ENCODE assay signal across 6 cellular contexts in the genomic region with DNA sequence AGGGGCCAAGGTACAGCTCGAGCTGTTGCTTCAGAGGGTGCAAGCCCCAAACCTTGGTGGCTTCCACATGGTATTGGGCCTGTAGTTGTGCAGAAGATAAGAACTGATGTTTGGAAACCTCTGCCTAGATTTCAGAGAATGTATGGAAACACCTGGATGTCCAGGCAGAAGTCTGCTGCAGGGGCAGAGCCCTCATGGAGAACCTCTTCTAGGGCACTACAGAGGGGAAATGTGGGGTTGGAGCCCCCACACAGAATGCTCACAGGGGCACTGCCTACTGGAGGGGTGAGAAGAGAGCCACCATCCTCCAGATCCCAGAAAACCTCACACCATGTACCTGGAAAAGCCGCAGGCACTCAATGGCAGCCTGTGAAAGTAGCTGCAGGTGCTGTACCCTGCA.
DNase-seq lines count a peak whose midpoint lies in the region; ATAC-seq, FAIRE-seq and TF ChIP-seq lines count a peak whose summit lies in the region.
"Not testable (repeated sequence)": the region's sequence is repeated elsewhere in the genome, so short reads cannot be mapped to it uniquely, and the experiment has no call there.

No MANE protein-coding gene starts in this region.

- not testable (repeated sequence) for H3K9me2 ChIP-seq in Karpas-422 (replicated peaks; ENCODE audit: insufficient read depth, low read length)

- not testable (repeated sequence) for H3K9ac ChIP-seq in BLaER1; Karpas-422 (ENCODE audit: low read length); K562 (ENCODE audit: insufficient read depth in 1 of 2, low read depth in 2 of 2, low read length in 2 of 2)

- not testable (repeated sequence) for H3K27me3 ChIP-seq in BLaER1; Karpas-422 (ENCODE audit: low read length); K562 (ENCODE audit: control insufficient read depth in 2 of 2, insufficient read depth in 2 of 2, low read length in 2 of 2); lower lobe of right lung (ENCODE audit: low read depth); spleen (replicated peaks in 1 of 7)

- not testable (repeated sequence) for H3K9me1 ChIP-seq in K562 (ENCODE audit: control insufficient read depth, insufficient read depth, low read length)

- not testable (repeated sequence) for H4K20me1 ChIP-seq in BLaER1; Karpas-422 (ENCODE audit: insufficient read depth, low read depth, low read length); K562 (replicated peaks; ENCODE audit: control insufficient read depth, insufficient read depth, low read length)

- H3K36me3 ChIP-seq in BLaER1 (peaks cover 63% of the 10 kb centered on the region), Karpas-422 (ENCODE audit: insufficient read depth, low read length) (peaks cover 62% of the 10 kb centered on the region), spleen (peaks cover 0 to 61% (median 14%) of the 10 kb centered on the region in 6 donors)
- H3K36me3 ChIP-seq in HEK293 (ENCODE audit: control insufficient read depth in 2 of 2, insufficient read depth in 1 of 2, low read length in 2 of 2); K562 (ENCODE audit: control insufficient read depth, insufficient read depth, low read length); lower lobe of right lung: not testable (repeated sequence)

- POLR2A ChIA-PET in HEK293 (lab: Yijun Ruan, JAX): not testable (repeated sequence)
- POLR2A ChIA-PET in K562 (lab: Yijun Ruan, JAX): interaction anchor here (0.6 kb wide), 1 partner anchor 30 kb away, joined by 3 read pairs; no protein-coding TSS in a partner anchor

- not testable (repeated sequence) for H3K4me2 ChIP-seq in BLaER1; Karpas-422 (ENCODE audit: low read depth, low read length, poor library complexity, severe bottlenecking); K562 (ENCODE audit: insufficient read depth, low read length)

- WGBS in K562 (ENCODE audit: insufficient coverage, low coverage, missing lambda C conversion rate): 56% methylated on average over 2 of the region's 2 CpGs
- WGBS in spleen, 5 donors: 88 to 98% (median 95%) methylated on average over 2 of the region's 2 CpGs

- not testable (repeated sequence) for DNase-seq in Karpas-422; K562 (ENCODE audit: extremely low read depth in 1 of 4, low spot score in 3 of 4); lower lobe of right lung; spleen

- FAIRE-seq in K562 (lab: Jason Lieb, UNC): not testable (repeated sequence)

- TF ChIP-seq EP300 in K562 (IDR thresholded peaks at IDR 0.05; ENCODE audit: low read length): not testable (repeated sequence)

- CTCF ChIA-PET in HEK293 (lab: Yijun Ruan, JAX): interaction anchor here (1.1 kb wide), 1 partner anchor 114 kb away, joined by 3 read pairs; a partner anchor contains a TSS
- CTCF ChIA-PET in K562 (lab: Yijun Ruan, JAX; ENCODE audit: low intra/inter-chr PET ratio): not testable (repeated sequence)

- not testable (repeated sequence) for H3K27ac ChIP-seq in BLaER1; HEK293 (ENCODE audit: extremely low read depth, low read depth, low read length); K562 (ENCODE audit: extremely low read depth, low read depth, low read length)
- H3K27ac ChIP-seq in Karpas-422 (ENCODE audit: low read length) (peak overlapping the region; percentile 58; the same call in 1 of the 2 replicates), lower lobe of right lung (peak overlapping the region; percentile 15), spleen (peak overlapping the region; percentile 1 to 84 (median 70))

- not testable (repeated sequence) for TF ChIP-seq CTCF in HEK293 (tag by site-specific recombination; IDR thresholded peaks at IDR 0.05); K562 (IDR thresholded peaks at IDR 0.05 in 2 of 3, conservative IDR thresholded peaks at IDR 0.05 in 1 of 3; ENCODE audit: insufficient read depth in 2 of 3, low read depth in 1 of 3, low read length in 3 of 3); lower lobe of right lung (IDR thresholded peaks at IDR 0.05); spleen (IDR thresholded peaks at IDR 0.05 in 8 of 11, conservative IDR thresholded peaks at IDR 0.05 in 3 of 11)

- H3K4me1 ChIP-seq in BLaER1; HEK293 (ENCODE audit: control insufficient read depth, insufficient read depth, low read length); Karpas-422 (ENCODE audit: low read length); K562 (replicated peaks in 1 of 2; ENCODE audit: control insufficient read depth in 2 of 2, insufficient read depth in 2 of 2, low read length in 2 of 2); lower lobe of right lung: not testable (repeated sequence)
- H3K4me1 ChIP-seq in spleen: peaks cover 0 to 52% (median 17%) of the 10 kb centered on the region in 6 donors

- H2AFZ ChIP-seq in Karpas-422 (ENCODE audit: low read length); K562 (ENCODE audit: low read depth, low read length): not testable (repeated sequence)

- intact Hi-C loops in K562 (cut with micrococcal nuclease); lower lobe of right lung (cut with DNase I); spleen (cut with DNase I; ENCODE audit: low total_unique reads): not testable (repeated sequence)

- not testable (repeated sequence) for TF ChIP-seq RAD21 in K562 (CRISPR knock-in tag; conservative IDR thresholded peaks at IDR 0.05 in 1 of 2, IDR thresholded peaks at IDR 0.05 in 1 of 2)

- in situ Hi-C loops in K562 (cut with MboI): not testable (repeated sequence)

- not testable (repeated sequence) for BruUV-seq in K562 (replicated peaks; lab: Mats Ljungman, UMichigan)

- peaks cover 81% of the 10 kb centered on the region for H3K9me3 ChIP-seq in BLaER1
- H3K9me3 ChIP-seq in HEK293 (ENCODE audit: control insufficient read depth, insufficient read depth, low read depth, low read length); K562 (replicated peaks; ENCODE audit: control insufficient read depth, insufficient read depth, low read depth, low read length): not testable (repeated sequence)
- H3K9me3 ChIP-seq in Karpas-422 (ENCODE audit: low read length): peaks cover 32% of the 10 kb centered on the region
- peaks cover 23% of the 10 kb centered on the region for H3K9me3 ChIP-seq in lower lobe of right lung
- peaks cover 5 to 68% (median 53%) of the 10 kb centered on the region in 8 donors for H3K9me3 ChIP-seq in spleen

- not testable (repeated sequence) for TF ChIP-seq POLR2A in K562 (conservative IDR thresholded peaks at IDR 0.05); spleen (IDR thresholded peaks at IDR 0.05)

- H3K79me2 ChIP-seq in Karpas-422 (ENCODE audit: low read length): peaks cover 96% of the 10 kb centered on the region
- not testable (repeated sequence) for H3K79me2 ChIP-seq in K562 (ENCODE audit: control insufficient read depth, insufficient read depth, low read length)

- ATAC-seq in K562, lower lobe of right lung: not testable (repeated sequence)

- H3K4me3 ChIP-seq in BLaER1: peak overlapping the region; percentile 32
- H3K4me3 ChIP-seq in HEK293 (ENCODE audit: low read depth, low read length); Karpas-422 (ENCODE audit: low read length); K562; lower lobe of right lung: not testable (repeated sequence)
- H3K4me3 ChIP-seq in spleen: peak overlapping the region in 1 of 8 donors; percentile 36

TF ChIP-seq in HEK293, 187 proteins besides CTCF, POLR2A, EP300 and RAD21:
- peak; percentile 51 for TF ChIP-seq SETDB1 (IDR thresholded peaks at IDR 0.05; ENCODE audit: insufficient read length, low read length)

TF ChIP-seq in K562, 482 proteins besides CTCF, POLR2A, EP300 and RAD21:
- TF ChIP-seq, protein P1, sequence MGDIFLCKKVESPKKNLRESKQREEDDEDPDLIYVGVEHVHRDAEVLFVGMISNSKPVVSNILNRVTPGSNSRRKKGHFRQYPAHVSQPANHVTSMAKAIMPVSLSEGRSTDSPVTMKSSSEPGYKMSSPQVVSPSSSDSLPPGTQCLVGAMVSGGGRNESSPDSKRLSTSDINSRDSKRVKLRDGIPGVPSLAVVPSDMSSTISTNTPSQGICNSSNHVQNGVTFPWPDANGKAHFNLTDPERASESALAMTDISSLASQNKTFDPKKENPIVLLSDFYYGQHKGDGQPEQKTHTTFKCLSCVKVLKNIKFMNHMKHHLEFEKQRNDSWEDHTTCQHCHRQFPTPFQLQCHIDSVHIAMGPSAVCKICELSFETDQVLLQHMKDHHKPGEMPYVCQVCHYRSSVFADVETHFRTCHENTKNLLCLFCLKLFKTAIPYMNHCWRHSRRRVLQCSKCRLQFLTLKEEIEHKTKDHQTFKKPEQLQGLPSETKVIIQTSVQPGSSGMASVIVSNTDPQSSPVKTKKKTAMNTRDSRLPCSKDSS (IDR thresholded peaks at IDR 0.05; ENCODE audit: low read depth, partially characterized antibody): peak; percentile 73
- TF ChIP-seq TRIM28 (IDR thresholded peaks at IDR 0.05) (0 out of 2 replicates have a peak, but pooled peaks have one; percentile 25), CBX5 (IDR thresholded peaks at IDR 0.05; ENCODE audit: borderline replicate concordance, low read depth) (peak; percentile 54; the same call in 1 of the 2 replicates)
